ENCODE assay signal across 20 cellular contexts in genomic region chr9:126109575-126109974, GRCh38.
"Had no signal": no experiment of that assay in that cellular context is flagged by ENCODE, and none has a peak within 500 bp of the region (broad histone marks: within the 10 kb centered on the region; RNA-seq: fewer than 3 reads in every experiment).

No MANE protein-coding gene starts in this region.

- ATAC-seq: K562 had no signal

- H3K4me1 Mint-ChIP-seq: IgD-negative memory B cell had no signal

- H3K9me3 Mint-ChIP-seq: IgD-negative memory B cell had no signal

- H3K27ac Mint-ChIP-seq: IgD-negative memory B cell had no signal

- H3K4me3 Mint-ChIP-seq: IgD-negative memory B cell had no signal

- DNase-seq: Kasumi-1, MM.1S, NCI-H1092 treated with DMSO at 0.1 percent for 48 hours, NCI-H1436, NCI-H187, NCI-H2029, NCI-H2081 treated with DMSO at 0.1 percent for 48 hours, NCI-H2171, NCI-H226, NCI-H446, NCI-H510A, NCI-H524 treated with DMSO at 0.1 percent for 48 hours, NCI-H774, Right ventricle myocardium superior, RPMI8226, SK-N-SH had no signal

- H3K9me3 ChIP-seq: SK-N-SH had no signal

- H3K4me3 ChIP-seq: K562 had no signal

- H3K27ac ChIP-seq: HL-60, KMS-11 had no signal
